14 cellular contexts compared by ENCODE assay signal in genomic region chr5:92838253-92838652, GRCh38.
DNase-seq lines count a peak whose midpoint lies in the region; ATAC-seq and TF ChIP-seq lines count a peak whose summit lies in the region.
"Had no signal": no experiment of that assay in that cellular context is flagged by ENCODE, and none has a peak within 500 bp of the region (broad histone marks: within the 10 kb centered on the region; RNA-seq: fewer than 3 reads in every experiment).

No MANE protein-coding gene starts in this region.

- intact Hi-C loops in MCF 10A (cut with micrococcal nuclease) (loop anchor here (1.0 to 10.0 kb wide), 3 partner anchors 163 to 1336 kb away; no protein-coding TSS in a partner anchor), breast epithelium (cut with DNase I; ENCODE audit: low total_unique reads) (no loop called here)

- H3K36me3 Mint-ChIP-seq in MCF 10A (ENCODE audit: insufficient read depth, unreplicated experiment) = no peaks in the 10 kb centered on the region

- H3K27me3 Mint-ChIP-seq in MCF 10A (ENCODE audit: insufficient read depth, unreplicated experiment) = no peaks in the 10 kb centered on the region

- H3K4me3 Mint-ChIP-seq in MCF 10A (ENCODE audit: unreplicated experiment) = no peak overlapping the region

- DNase-seq in MCF 10A (ENCODE audit: unreplicated experiment) = peak; percentile 62
- no peak for DNase-seq in breast epithelium (ENCODE audit: low spot score in 2 of 2)
- DNase-seq in NCI-H146 treated with DMSO at 0.1 percent for 48 hours (lab: John Stamatoyannopoulos, UW; ENCODE audit: unreplicated experiment) = peak; percentile 37
- peak; percentile 44 for DNase-seq in choroid plexus epithelial cell (ENCODE audit: low read depth)
- DNase-seq in renal cortical epithelial cell (ENCODE audit: low read depth) = peak; percentile 17
- DNase-seq: activated CD4-positive, CD25-positive, alpha-beta regulatory T cell treated with anti-CD3 and anti-CD28 coated beads, Interleukin-2, amount 50 U/mL, for 72 hours; colonic mucosa; mesenchymal stem cell; NCI-H1694; substantia nigra had no signal

- H3K4me1 ChIP-seq in breast epithelium = no peaks in the 10 kb centered on the region
- H3K4me1 ChIP-seq: colonic mucosa, gastroesophageal sphincter had no signal

- H3K9me3 ChIP-seq in breast epithelium = no peaks in the 10 kb centered on the region
- H3K9me3 ChIP-seq: colonic mucosa, gastroesophageal sphincter had no signal

- ATAC-seq in HG02571 (IDR thresholded peaks at IDR 0.05; ENCODE audit: unreplicated experiment) (no peak), HG03469 (IDR thresholded peaks at IDR 0.05; ENCODE audit: unreplicated experiment) (no peak), HG03565 (IDR thresholded peaks at IDR 0.05; ENCODE audit: unreplicated experiment) (no peak)
- ATAC-seq: gastroesophageal sphincter had no signal

- no TSS peak for BruUV-seq in MCF 10A (replicated peaks; lab: Mats Ljungman, UMichigan)

- no peaks in the 10 kb centered on the region for H3K27me3 ChIP-seq in breast epithelium
- H3K27me3 ChIP-seq: colonic mucosa, gastroesophageal sphincter had no signal

- no peak overlapping the region for H3K27ac Mint-ChIP-seq in MCF 10A (ENCODE audit: low read depth, unreplicated experiment)

- TF ChIP-seq CTCF in MCF 10A (IDR thresholded peaks at IDR 0.05; ENCODE audit: unreplicated experiment) (peak; percentile 8), breast epithelium (IDR thresholded peaks at IDR 0.05) (no peak), choroid plexus epithelial cell (conservative IDR thresholded peaks at IDR 0.05; ENCODE audit: low read depth, low read length) (peak; percentile 34)

- TF ChIP-seq POLR2A in breast epithelium (IDR thresholded peaks at IDR 0.05) = no peak

- POLR2A ChIA-PET in MCF 10A (lab: Yijun Ruan, JAX) = interaction anchor here (0.7 kb wide), 1 partner anchor 530 kb away, joined by 3 read pairs; no protein-coding TSS in a partner anchor

- H3K4me3 ChIP-seq in breast epithelium (no peak overlapping the region), choroid plexus epithelial cell (ENCODE audit: low read depth, low read length) (no peak overlapping the region)
- H3K4me3 ChIP-seq: colonic mucosa, gastroesophageal sphincter had no signal

- CTCF ChIA-PET in MCF 10A (lab: Yijun Ruan, JAX) = interaction anchor here (0.6 to 1.7 kb wide), 3 partner anchors 28 to 718 kb away, joined by 3 to 8 read pairs (median 3); no protein-coding TSS in a partner anchor

- no peaks in the 10 kb centered on the region for H3K36me3 ChIP-seq in breast epithelium
- H3K36me3 ChIP-seq: colonic mucosa, gastroesophageal sphincter had no signal

- H3K27ac ChIP-seq in breast epithelium = no peak overlapping the region
- H3K27ac ChIP-seq: colonic mucosa, gastroesophageal sphincter had no signal

- H3K9me3 Mint-ChIP-seq in MCF 10A (ENCODE audit: unreplicated experiment) = peaks cover 8% of the 10 kb centered on the region

- peaks cover 15% of the 10 kb centered on the region for H3K4me1 Mint-ChIP-seq in MCF 10A (ENCODE audit: insufficient read depth, unreplicated experiment)

Comparison
In these comparisons a context has a peak if more than half of its experiments do, and no peak if none do; other contexts are left out.
1. DNase-seq: peak in MCF 10A (single experiment), NCI-H146 treated with DMSO at 0.1 percent for 48 hours (single experiment), choroid plexus epithelial cell (single experiment) and renal cortical epithelial cell (single experiment); none in breast epithelium (0 of 2).
2. CTCF ChIP-seq: peak in MCF 10A (single experiment) and choroid plexus epithelial cell (single experiment); none in breast epithelium (0 of 3).